8 cellular contexts compared by ENCODE assay signal in genomic region chr1:160284782-160285344, GRCh38. TPM values are rescaled to one million over a fixed set of nuclear protein-coding genes. Genes with fewer than 3 reads are reported as not detected.
DNase-seq lines count a peak whose midpoint lies in the region; ATAC-seq, FAIRE-seq and TF ChIP-seq lines count a peak whose summit lies in the region.

TSS of gene PEX19 (minus strand) at chr1:160285133. CDS start at chr1:160285124, 9 bp downstream.

- H3K4me2 ChIP-seq in trophoblast cell (ENCODE audit: low read length) = peak within 1 kb of the TSS; percentile 63

- peak within 1 kb of the TSS; percentile 57 for H3K4ac ChIP-seq in trophoblast cell (ENCODE audit: low read depth, low read length)

- no peak within 1 kb of the TSS for H3K27ac ChIP-seq in adipose tissue (ENCODE audit: low read depth, low read length)
- peak within 1 kb of the TSS; percentile 90 for H3K27ac ChIP-seq in cardiac muscle cell
- peak within 1 kb of the TSS; percentile 32 for H3K27ac ChIP-seq in trophoblast cell (ENCODE audit: low read depth, low read length)
- peak within 1 kb of the TSS; percentile 88 to 96 (median 91) for H3K27ac ChIP-seq in transverse colon

- H2BK120ac ChIP-seq in trophoblast cell (ENCODE audit: insufficient read depth, low read length, poor library complexity) = peak within 1 kb of the TSS; percentile 35

- peaks cover 5% of the 10 kb centered on the region for H3K79me2 ChIP-seq in trophoblast cell (ENCODE audit: control insufficient read depth, insufficient read depth, low read length, poor library complexity)

- peaks cover 28 to 30% (median 28%) of the 10 kb centered on the region in 3 donors for H3K4me1 Mint-ChIP-seq in T-cell

- peak; percentile 86 for DNase-seq in GM12891 (ENCODE audit: insufficient read length, low spot score)
- DNase-seq in NCI-H1436 treated with DMSO at 0.1 percent for 48 hours (lab: John Stamatoyannopoulos, UW) = peak; percentile 14
- peak; percentile 85 to 96 (median 91) for DNase-seq in T-cell
- DNase-seq in cardiac muscle cell (ENCODE audit: low read depth in 1 of 2, low spot score in 1 of 2) = peak; percentile 94 to 97
- peak; percentile 89 to 96 for DNase-seq in trophoblast cell
- peak; percentile 95 for DNase-seq in transverse colon

- no peaks in the 10 kb centered on the region for H3K4me1 ChIP-seq in cardiac muscle cell (ENCODE audit: low read depth)
- peaks cover 4 to 5% of the 10 kb centered on the region in 2 experiments for H3K4me1 ChIP-seq in trophoblast cell (ENCODE audit: control insufficient read depth in 1 of 2, insufficient read depth in 2 of 2, low read length in 2 of 2)
- peaks cover 11 to 23% (median 14%) of the 10 kb centered on the region in 4 donors for H3K4me1 ChIP-seq in transverse colon

- H3K9me3 Mint-ChIP-seq in T-cell = no peaks in the 10 kb centered on the region

- H3K27me3 Mint-ChIP-seq in T-cell = no peaks in the 10 kb centered on the region

- H2AFZ ChIP-seq in trophoblast cell (ENCODE audit: insufficient read depth, low read length, poor library complexity) = peak within 1 kb of the TSS; percentile 79

- peak within 1 kb of the TSS; percentile 75 for H3K14ac ChIP-seq in trophoblast cell (ENCODE audit: low read length)

- no peaks in the 10 kb centered on the region for H3K27me3 ChIP-seq in cardiac muscle cell
- H3K27me3 ChIP-seq in trophoblast cell (ENCODE audit: insufficient read depth, low read length) = no peaks in the 10 kb centered on the region
- no peaks in the 10 kb centered on the region for H3K27me3 ChIP-seq in transverse colon

- no peak within 1 kb of the TSS for H3K23ac ChIP-seq in trophoblast cell (ENCODE audit: low read length)

- POLR2A ChIA-PET in T-cell (lab: Charles Lee) = interaction anchor here in 1 of 2 donors (0.6 to 2.2 kb wide), 3 partner anchors 22 to 33 kb away, joined by 3 to 12 read pairs (median 4); partner anchors contain the start of gene DCAF8

- H3K36me3 ChIP-seq in cardiac muscle cell = peaks cover 20% of the 10 kb centered on the region
- peaks cover 16 to 31% of the 10 kb centered on the region in 2 experiments for H3K36me3 ChIP-seq in trophoblast cell (ENCODE audit: control insufficient read depth in 1 of 2, insufficient read depth in 2 of 2, low read length in 2 of 2)
- H3K36me3 ChIP-seq in transverse colon = peaks cover 0 to 37% (median 16%) of the 10 kb centered on the region in 4 donors

- peak; percentile 98 for FAIRE-seq in GM12891 (lab: Jason Lieb, UNC)

- H4K8ac ChIP-seq in trophoblast cell (ENCODE audit: low read depth, low read length) = peak within 1 kb of the TSS; percentile 97

- peaks cover 35% of the 10 kb centered on the region for H3K36me3 Mint-ChIP-seq in T-cell

- peak; percentile 95 for ATAC-seq in HG02840 (IDR thresholded peaks at IDR 0.05; ENCODE audit: low FRiP score, unreplicated experiment)
- peak; percentile 99 to 100 (median 100) for ATAC-seq in T-cell (replicated peaks in 1 of 4)

- TF ChIP-seq POLR2A in GM12891 (IDR thresholded peaks at IDR 0.05; ENCODE audit: low read depth, low read length) (peak; percentile 90), transverse colon (IDR thresholded peaks at IDR 0.05) (peak; percentile 80)

- CTCF ChIA-PET in T-cell (lab: Charles Lee) = interaction anchor here (0.6 to 1.9 kb wide), 6 partner anchors 22 to 199 kb away, joined by 3 to 7 read pairs (median 5); partner anchors contain the start of gene DCAF8 (in 1 of the 2)

- peak within 1 kb of the TSS; percentile 66 for H3K18ac ChIP-seq in trophoblast cell (ENCODE audit: low read length)

- H3K9ac ChIP-seq in trophoblast cell (ENCODE audit: low read length) = peak within 1 kb of the TSS; percentile 88

- in situ Hi-C loops in transverse colon (cut with MboI; ENCODE audit: low pct_ligation_motif_present in 1 of 4, low pct_unique_long_range_greater_than_20kb in 1 of 4, low sequenced_read_pairs in 3 of 4) = loop anchor here in 1 of 4 donors (25.0 kb wide), 1 partner anchor 98 kb away; the partner anchor contains the start of gene CASQ1

- 0% methylated on average over 27 of the region's 27 CpGs for WGBS in adipose tissue, 3 donors
- WGBS in trophoblast cell (ENCODE audit: extremely low coverage, insufficient coverage, insufficient read length) = no CpG with 5 or more reads among the region's 27 CpGs
- WGBS in transverse colon (ENCODE audit: low coverage in 1 of 2), 2 donors = 0 to 1% methylated on average over 5 to 27 of the region's 27 CpGs

- peak within 1 kb of the TSS; percentile 57 for H2BK5ac ChIP-seq in trophoblast cell (ENCODE audit: low read depth, low read length, poor library complexity)

- H3K27ac Mint-ChIP-seq in T-cell = peak within 1 kb of the TSS; percentile 94 to 95

- no peak for TF ChIP-seq EP300 in transverse colon (IDR thresholded peaks at IDR 0.05; ENCODE audit: low read depth)

- H2BK12ac ChIP-seq in trophoblast cell (ENCODE audit: low read length) = no peak within 1 kb of the TSS

- H4K12ac ChIP-seq in trophoblast cell (ENCODE audit: low read depth, low read length) = peak within 1 kb of the TSS; percentile 80

- peak within 1 kb of the TSS; percentile 89 for H3K4me3 ChIP-seq in cardiac muscle cell
- peak within 1 kb of the TSS; percentile 82 for H3K4me3 ChIP-seq in trophoblast cell (ENCODE audit: low read depth, low read length)
- H3K4me3 ChIP-seq in transverse colon = peak within 1 kb of the TSS; percentile 86 to 100 (median 93)

- H4K91ac ChIP-seq in trophoblast cell (ENCODE audit: low read depth, low read length) = peak within 1 kb of the TSS; percentile 65

- peak within 1 kb of the TSS; percentile 1 for H2AK5ac ChIP-seq in trophoblast cell (ENCODE audit: low read length)

- peaks cover 5% of the 10 kb centered on the region for H3K79me1 ChIP-seq in trophoblast cell (ENCODE audit: low read length)

- H3K9me3 ChIP-seq in cardiac muscle cell (ENCODE audit: low read depth) (no peaks in the 10 kb centered on the region), trophoblast cell (ENCODE audit: insufficient read depth, low read depth, low read length) (no peaks in the 10 kb centered on the region), transverse colon (no peaks in the 10 kb centered on the region)

- TF ChIP-seq CTCF in cardiac muscle cell (IDR thresholded peaks at IDR 0.05; ENCODE audit: low read depth, low read length) (no peak), transverse colon (IDR thresholded peaks at IDR 0.05) (no peak)

- intact Hi-C loops in transverse colon (cut with DNase I; ENCODE audit: low total_unique reads) = no loop called here

- peak within 1 kb of the TSS; percentile 97 to 99 (median 99) for H3K4me3 Mint-ChIP-seq in T-cell

TF ChIP-seq in GM12891, 5 proteins besides CTCF, POLR2A, EP300 and RAD21:
- no peak for TF ChIP-seq PAX5 (IDR thresholded peaks at IDR 0.05; ENCODE audit: insufficient read depth, low read length, severe bottlenecking)
- peak; percentile 75 for TF ChIP-seq POU2F2 (IDR thresholded peaks at IDR 0.05; ENCODE audit: low read depth, low read length)
- peak; percentile 86 for TF ChIP-seq TAF1 (IDR thresholded peaks at IDR 0.05; ENCODE audit: low read depth, low read length)
- peak; percentile 90 for TF ChIP-seq POLR2AphosphoS5 (IDR thresholded peaks at IDR 0.05; ENCODE audit: low read depth, low read length)
- no peak for TF ChIP-seq SPI1 (IDR thresholded peaks at IDR 0.05; ENCODE audit: low read depth, low read length)

RNA-seq across cellular contexts. Expression of gene PEX19, which starts in this region (rescaled TPM):
- polyA plus RNA-seq in GM12891 (2012; ENCODE audit: low read depth, missing spikeins) = 21.8 TPM
- total RNA-seq in T-cell = 10 to 100 TPM; 49.8 to 59.5 (median 53.3) TPM
- polyA plus RNA-seq in adipose tissue = 100 to 1,000 TPM in 1 of 3 donors, 10 to 100 TPM in 2; 24.7 to 135 (median 56.0) TPM
- 129 and 172 TPM in 2 replicates for total RNA-seq in cardiac muscle cell
- 82.5 and 125 TPM in 2 replicates for polyA plus RNA-seq in cardiac muscle cell
- 26.3 and 26.6 TPM in 2 replicates for polyA plus RNA-seq in trophoblast cell (2013)
- total RNA-seq in transverse colon = 10 to 100 TPM; 22.1 to 50.8 (median 32.8) TPM

Comparison
In these comparisons a context has a peak if more than half of its experiments do, and no peak if none do; other contexts are left out.
1. DNase-seq: peak in every context shown above with its lines; median percentile 96 in cardiac muscle cell; 95 in transverse colon; 92 in trophoblast cell; 91 in T-cell; 86 in GM12891; 14 in NCI-H1436 treated with DMSO at 0.1 percent for 48 hours.